Comparison of ENCODE assay signal across 19 cellular contexts in the genomic region with DNA sequence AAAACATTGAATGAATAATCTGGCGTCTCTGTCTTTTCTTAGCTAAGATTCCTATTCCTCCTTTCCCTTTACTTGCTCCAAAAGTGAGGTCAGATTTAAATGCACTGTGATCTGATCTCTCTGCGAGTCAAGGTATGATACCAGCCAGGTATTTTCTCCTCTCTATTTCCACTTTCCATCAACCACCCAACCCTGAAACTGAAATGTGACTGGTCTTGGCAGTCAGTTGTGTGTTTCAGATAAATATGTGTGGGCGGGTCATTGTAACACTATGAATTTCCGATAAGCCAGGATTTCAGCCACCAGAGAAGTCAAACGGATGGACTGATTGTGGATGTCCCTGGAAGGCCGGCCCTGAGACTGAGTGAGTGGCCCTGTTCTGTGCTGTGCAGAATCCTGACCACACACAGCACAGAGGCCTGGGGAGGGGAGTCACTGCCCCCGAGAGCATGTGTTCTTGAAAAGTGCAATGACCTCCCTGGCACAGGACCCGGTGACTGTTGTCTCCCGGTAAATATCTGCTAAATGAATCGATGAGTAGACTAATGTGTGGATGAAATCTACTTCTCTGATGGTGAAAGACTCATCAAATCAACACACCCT.
DNase-seq lines count a peak whose midpoint lies in the region; ATAC-seq and TF ChIP-seq lines count a peak whose summit lies in the region.
"Had no signal": no experiment of that assay in that cellular context is flagged by ENCODE, and none has a peak within 500 bp of the region (broad histone marks: within the 10 kb centered on the region; RNA-seq: fewer than 3 reads in every experiment).

No MANE protein-coding gene starts in this region.

- CTCF ChIA-PET in activated naive CD4-positive, alpha-beta T cell treated with anti-CD3 and anti-CD28 coated beads for 36 hours (lab: Charles Lee), result no interaction called here

- no peaks in the 10 kb centered on the region for H3K4me1 Mint-ChIP-seq in activated naive CD4-positive, alpha-beta T cell treated with anti-CD3 and anti-CD28 coated beads, Interleukin-2, amount 50 U/mL, for 24 hours
- H3K4me1 Mint-ChIP-seq in activated naive CD4-positive, alpha-beta T cell treated with anti-CD3 and anti-CD28 coated beads for 36 hours (ENCODE audit: low read depth), result no peaks in the 10 kb centered on the region
- H3K4me1 Mint-ChIP-seq: B cell; CD4-positive, CD25-positive, alpha-beta regulatory T cell had no signal

- no peaks in the 10 kb centered on the region for H3K9me3 Mint-ChIP-seq in activated naive CD4-positive, alpha-beta T cell treated with anti-CD3 and anti-CD28 coated beads, Interleukin-2, amount 50 U/mL, for 24 hours
- peaks cover under 1% of the 10 kb centered on the region for H3K9me3 Mint-ChIP-seq in activated naive CD4-positive, alpha-beta T cell treated with anti-CD3 and anti-CD28 coated beads for 36 hours

- H3K27me3 Mint-ChIP-seq in activated naive CD4-positive, alpha-beta T cell treated with anti-CD3 and anti-CD28 coated beads, Interleukin-2, amount 50 U/mL, for 24 hours, result no peaks in the 10 kb centered on the region
- no peaks in the 10 kb centered on the region for H3K27me3 Mint-ChIP-seq in activated naive CD4-positive, alpha-beta T cell treated with anti-CD3 and anti-CD28 coated beads for 36 hours (ENCODE audit: low read depth)
- H3K27me3 Mint-ChIP-seq: B cell; CD4-positive, CD25-positive, alpha-beta regulatory T cell had no signal

- H3K27ac ChIP-seq in right lobe of liver, result no peak overlapping the region
- H3K27ac ChIP-seq: 22Rv1, BLaER1, C4-2B had no signal

- H3K27me3 ChIP-seq in right lobe of liver, result no peaks in the 10 kb centered on the region
- H3K27me3 ChIP-seq: BLaER1 had no signal

- no peak for DNase-seq in activated naive CD4-positive, alpha-beta T cell treated with anti-CD3 and anti-CD28 coated beads for 36 hours
- DNase-seq in OCI-M1 (lab: John Stamatoyannopoulos, UW) (peak; percentile 62), right lobe of liver (peak in 1 of 3 donors; percentile 63), Right ventricle myocardium inferior (ENCODE audit: missing footprints) (no peak), NCI-H774 (lab: John Stamatoyannopoulos, UW) (no peak)
- DNase-seq: Caco-2; CD4-positive, CD25-positive, alpha-beta regulatory T cell; CD8-positive, alpha-beta T cell; DMS153; DND-41; GM23248; H7; HCEC 1CT had no signal

- intact Hi-C loops in activated naive CD4-positive, alpha-beta T cell treated with anti-CD3 and anti-CD28 coated beads for 36 hours (cut with micrococcal nuclease), result no loop called here
- intact Hi-C loops in right lobe of liver (cut with DNase I), result no loop called here
- intact Hi-C loops in Right ventricle myocardium inferior (cut with DNase I), result no loop called here

- H3K36me3 Mint-ChIP-seq in activated naive CD4-positive, alpha-beta T cell treated with anti-CD3 and anti-CD28 coated beads, Interleukin-2, amount 50 U/mL, for 24 hours, result no peaks in the 10 kb centered on the region
- no peaks in the 10 kb centered on the region for H3K36me3 Mint-ChIP-seq in activated naive CD4-positive, alpha-beta T cell treated with anti-CD3 and anti-CD28 coated beads for 36 hours (ENCODE audit: low read depth)
- H3K36me3 Mint-ChIP-seq: CD4-positive, CD25-positive, alpha-beta regulatory T cell; CD8-positive, alpha-beta T cell had no signal

- peak in 3 of 4 donors; percentile 19 to 93 (median 63) for ATAC-seq in right lobe of liver
- no peak for ATAC-seq in Right ventricle myocardium inferior
- ATAC-seq in GM18867 (IDR thresholded peaks at IDR 0.05; ENCODE audit: unreplicated experiment), result no peak
- ATAC-seq: CD8-positive, alpha-beta T cell had no signal

- no peaks in the 10 kb centered on the region for H3K9me3 ChIP-seq in right lobe of liver
- H3K9me3 ChIP-seq: BLaER1, Caco-2 had no signal

- H3K27ac Mint-ChIP-seq in activated naive CD4-positive, alpha-beta T cell treated with anti-CD3 and anti-CD28 coated beads, Interleukin-2, amount 50 U/mL, for 24 hours, result peak overlapping the region; percentile 71
- H3K27ac Mint-ChIP-seq in activated naive CD4-positive, alpha-beta T cell treated with anti-CD3 and anti-CD28 coated beads for 36 hours, result no peak overlapping the region
- H3K27ac Mint-ChIP-seq: B cell; CD4-positive, CD25-positive, alpha-beta regulatory T cell; CD8-positive, alpha-beta T cell had no signal

- H3K4me3 Mint-ChIP-seq in activated naive CD4-positive, alpha-beta T cell treated with anti-CD3 and anti-CD28 coated beads, Interleukin-2, amount 50 U/mL, for 24 hours, result no peak overlapping the region
- H3K4me3 Mint-ChIP-seq in activated naive CD4-positive, alpha-beta T cell treated with anti-CD3 and anti-CD28 coated beads for 36 hours, result no peak overlapping the region
- H3K4me3 Mint-ChIP-seq: B cell; CD4-positive, CD25-positive, alpha-beta regulatory T cell; CD8-positive, alpha-beta T cell had no signal

- no peak overlapping the region for H3K4me3 ChIP-seq in right lobe of liver
- H3K4me3 ChIP-seq: BLaER1, GM23248 had no signal

- H3K36me3 ChIP-seq in right lobe of liver, result no peaks in the 10 kb centered on the region
- H3K36me3 ChIP-seq: BLaER1 had no signal

- TF ChIP-seq POLR2A in right lobe of liver (IDR thresholded peaks at IDR 0.05), result no peak

- 40% methylated on average over 6 of the region's 10 CpGs for WGBS in right lobe of liver (ENCODE audit: insufficient coverage, low coverage, low lambda C conversion rate, missing lambda C conversion rate)

- TF ChIP-seq CTCF in right lobe of liver (IDR thresholded peaks at IDR 0.05), result no peak

- H3K4me1 ChIP-seq in right lobe of liver, result no peaks in the 10 kb centered on the region
- H3K4me1 ChIP-seq: BLaER1, Caco-2 had no signal

Comparison
In these comparisons a context has a peak if more than half of its experiments do, and no peak if none do; other contexts are left out.
1. ATAC-seq: peak in right lobe of liver (3 of 4); none in Right ventricle myocardium inferior (single experiment) and GM18867 (single experiment).